1 cellular context compared by ENCODE assay signal in genomic region chr10:24209946-24210491, GRCh38.
A peak's percentile ranks its signal among the peaks of the same experiment; 100 is the strongest.
TF ChIP-seq lines count a peak whose summit lies in the region.

No MANE protein-coding gene starts in this region.

TF ChIP-seq in GM12878, 131 proteins besides CTCF, POLR2A, EP300 and RAD21 (continued from another document):
- peak; percentile 57; the same call in 1 of the 2 replicates for TF ChIP-seq ATF2 (IDR thresholded peaks at IDR 0.05; ENCODE audit: low read length)
- peak; percentile 27; the same call in 1 of the 2 replicates for TF ChIP-seq MTA2 (IDR thresholded peaks at IDR 0.05; ENCODE audit: low read depth)
- TF ChIP-seq ASH2L (IDR thresholded peaks at IDR 0.05; ENCODE audit: borderline replicate concordance, low read depth), result no peak
- TF ChIP-seq IKZF2 (IDR thresholded peaks at IDR 0.05), result peak; percentile 63 to 81; a peak in 2 of 4 replicates
- TF ChIP-seq GABPA (IDR thresholded peaks at IDR 0.05; ENCODE audit: low read depth), result no peak
TF ChIP-seq in GM12878: peak in this region for 29.
